ENCODE assay signal across 1 cellular context in genomic region chr1:40979241-40980067, GRCh38.
TF ChIP-seq lines count a peak whose summit lies in the region.

Gene CTPS1 (plus strand): TSS chr1:40979696. CDS start chr1:40983291, 3,595 bp downstream.

TF ChIP-seq in HepG2, 621 proteins besides CTCF, POLR2A, EP300 and RAD21 (continued from another document and continues in another):
- no peak; the same call in 1 of the 2 replicates for TF ChIP-seq ARID5B (CRISPR knock-in tag; IDR thresholded peaks at IDR 0.05)
- TF ChIP-seq ZNF792 (CRISPR knock-in tag; IDR thresholded peaks at IDR 0.05) = no peak
- TF ChIP-seq ZNF616 (CRISPR knock-in tag; IDR thresholded peaks at IDR 0.05; ENCODE audit: low read depth) = no peak
- no peak for TF ChIP-seq CEBPG (CRISPR knock-in tag; IDR thresholded peaks at IDR 0.05)
- TF ChIP-seq ZNF441 (CRISPR knock-in tag; IDR thresholded peaks at IDR 0.05; ENCODE audit: borderline replicate concordance) = no peak
- peak; percentile 88; the same call in 1 of the 2 replicates for TF ChIP-seq ZNF790 (CRISPR knock-in tag; IDR thresholded peaks at IDR 0.05; ENCODE audit: borderline replicate concordance)
- peak; percentile 85 for TF ChIP-seq UBTF (CRISPR knock-in tag; IDR thresholded peaks at IDR 0.05)
- no peak for TF ChIP-seq ZNF724P (CRISPR knock-in tag; IDR thresholded peaks at IDR 0.05; ENCODE audit: borderline replicate concordance)
- no peak for TF ChIP-seq PHF5A (CRISPR knock-in tag; IDR thresholded peaks at IDR 0.05; ENCODE audit: low read depth, unreplicated experiment)
- TF ChIP-seq NBN (conservative IDR thresholded peaks at IDR 0.05) = no peak
- TF ChIP-seq ZNF503 (CRISPR knock-in tag; IDR thresholded peaks at IDR 0.05) = no peak
- TF ChIP-seq ZNF513 (CRISPR knock-in tag; conservative IDR thresholded peaks at IDR 0.05) = no peak
- TF ChIP-seq SNAPC4 (CRISPR knock-in tag; IDR thresholded peaks at IDR 0.05) = no peak
- TF ChIP-seq ZSCAN21 (CRISPR knock-in tag; IDR thresholded peaks at IDR 0.05; ENCODE audit: borderline replicate concordance) = peak; percentile 58; the same call in 1 of the 2 replicates
- no peak for TF ChIP-seq ELF3 (CRISPR knock-in tag; IDR thresholded peaks at IDR 0.05)
- TF ChIP-seq ZFP62 (CRISPR knock-in tag; IDR thresholded peaks at IDR 0.05) = no peak
- no peak; the same call in 1 of the 2 replicates for TF ChIP-seq ZNF33B (CRISPR knock-in tag; IDR thresholded peaks at IDR 0.05)
- TF ChIP-seq SNAI1 (CRISPR knock-in tag; IDR thresholded peaks at IDR 0.05; ENCODE audit: borderline replicate concordance) = no peak
- TF ChIP-seq KMT2A (CRISPR knock-in tag; IDR thresholded peaks at IDR 0.05) = no peak
- TF ChIP-seq SMC3 (IDR thresholded peaks at IDR 0.05; ENCODE audit: low read length) = no peak
- 0 out of 2 replicates have a peak, but pooled peaks have one; percentile 8 for TF ChIP-seq MAZ (IDR thresholded peaks at IDR 0.05; ENCODE audit: borderline replicate concordance, low read depth, low read length)
- TF ChIP-seq MAZ (CRISPR knock-in tag; IDR thresholded peaks at IDR 0.05; ENCODE audit: low read depth) = peak; percentile 91
- peak; percentile 50; the same call in 1 of the 2 replicates for TF ChIP-seq ZNF563 (CRISPR knock-in tag; IDR thresholded peaks at IDR 0.05)
- peak; percentile 70; the same call in 1 of the 2 replicates for TF ChIP-seq ZBTB2 (CRISPR knock-in tag; IDR thresholded peaks at IDR 0.05; ENCODE audit: low read depth)
- no peak for TF ChIP-seq AFF4 (CRISPR knock-in tag; IDR thresholded peaks at IDR 0.05)
- peak; percentile 60 for TF ChIP-seq TAF15 (IDR thresholded peaks at IDR 0.05; ENCODE audit: low read depth, low read length, poor library complexity, severe bottlenecking)
- no peak for TF ChIP-seq ZBTB14 (CRISPR knock-in tag; IDR thresholded peaks at IDR 0.05)
- no peak for TF ChIP-seq ZNF652 (CRISPR knock-in tag; IDR thresholded peaks at IDR 0.05; ENCODE audit: borderline replicate concordance, low read depth)
- TF ChIP-seq TMF1 (CRISPR knock-in tag; IDR thresholded peaks at IDR 0.05; ENCODE audit: low read depth) = no peak; the same call in none of the 2 replicates
